Comparison of ENCODE assay signal across 20 cellular contexts in the genomic region with DNA sequence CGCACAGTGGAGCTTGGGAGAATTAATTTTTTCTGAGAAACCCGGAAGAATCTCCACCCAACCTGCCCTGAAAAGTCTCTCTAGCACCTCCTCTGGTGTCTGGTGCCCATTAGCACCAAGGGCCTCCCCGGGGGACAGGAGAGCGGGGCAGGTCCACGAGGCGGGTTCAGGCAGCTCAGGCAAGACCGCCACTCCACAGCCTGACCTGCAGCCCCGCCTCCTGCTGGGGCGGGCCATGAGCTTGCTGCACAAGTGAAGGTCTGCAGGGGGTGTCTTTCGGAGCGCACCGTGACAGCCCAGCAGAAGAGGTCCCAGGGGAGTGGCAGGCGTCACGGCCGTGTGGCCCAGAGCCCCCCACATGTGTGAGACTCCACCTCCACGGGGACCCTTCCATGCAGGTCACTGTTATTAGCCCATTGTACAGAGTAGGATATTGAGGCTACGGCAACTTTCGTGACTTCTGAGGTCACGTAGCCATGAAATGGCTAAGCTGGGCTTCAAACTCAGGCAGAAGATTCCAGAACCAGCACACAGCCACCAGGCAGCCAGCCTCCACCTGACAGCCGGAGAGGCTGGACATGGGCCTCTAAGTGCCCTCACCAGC.
DNase-seq lines count a peak whose midpoint lies in the region; ATAC-seq and TF ChIP-seq lines count a peak whose summit lies in the region.
"Had no signal": no experiment of that assay in that cellular context is flagged by ENCODE, and none has a peak within 500 bp of the region (broad histone marks: within the 10 kb centered on the region; RNA-seq: fewer than 3 reads in every experiment).

No MANE protein-coding gene starts in this region.

- intact Hi-C loops in left ventricle myocardium superior (cut with micrococcal nuclease) (no loop called here), Right ventricle myocardium superior (cut with DNase I) (no loop called here)

- no peaks in the 10 kb centered on the region for H3K36me3 Mint-ChIP-seq in chondrocyte (ENCODE audit: low read depth)
- H3K36me3 Mint-ChIP-seq in T-helper 17 cell (ENCODE audit: low read depth), result peaks cover 10% of the 10 kb centered on the region
- H3K36me3 Mint-ChIP-seq: T-cell, WTC11 had no signal

- TF ChIP-seq CTCF in WERI-Rb-1 (IDR thresholded peaks at IDR 0.05; ENCODE audit: low read depth, low read length) (no peak), chondrocyte (IDR thresholded peaks at IDR 0.05) (no peak)

- no peaks in the 10 kb centered on the region for H3K9me3 Mint-ChIP-seq in chondrocyte (ENCODE audit: low read depth)
- H3K9me3 Mint-ChIP-seq: T-cell, WTC11 had no signal

- H3K36me3 ChIP-seq in WERI-Rb-1, result no peaks in the 10 kb centered on the region
- H3K36me3 ChIP-seq: BE2C, ovary, suprapubic skin had no signal

- H3K27me3 Mint-ChIP-seq in chondrocyte (ENCODE audit: low read depth) (peaks cover 63% of the 10 kb centered on the region), T-helper 17 cell (peaks cover 66% of the 10 kb centered on the region)

- no peak overlapping the region for H3K4me3 ChIP-seq in WERI-Rb-1 (ENCODE audit: low read depth, low read length)
- H3K4me3 ChIP-seq: ovary, suprapubic skin had no signal

- H3K27ac Mint-ChIP-seq in chondrocyte (ENCODE audit: unreplicated experiment), result no peak overlapping the region
- no peak overlapping the region for H3K27ac Mint-ChIP-seq in T-helper 17 cell
- H3K27ac Mint-ChIP-seq: T-cell had no signal

- H3K27ac ChIP-seq in WERI-Rb-1, result no peak overlapping the region
- H3K27ac ChIP-seq: ovary, suprapubic skin had no signal

- DNase-seq in left ventricle myocardium superior, result peak; percentile 35
- DNase-seq in Right ventricle myocardium superior, result no peak
- peak; percentile 58 for DNase-seq in HuH-7 (ENCODE audit: low spot score)
- DNase-seq in WERI-Rb-1, result peak; percentile 28
- DNase-seq in chondrocyte (ENCODE audit: low spot score), result no peak
- DNase-seq in T-helper 17 cell, result no peak
- DNase-seq: activated gamma-delta T cell; amygdala; BE2C; Kasumi-1; NCI-H187 treated with DMSO at 0.1 percent for 48 hours; NCI-H510A; ovary; stimulated activated CD4-positive, alpha-beta T cell treated with anti-CD3 and anti-CD28 coated beads, Interleukin-4, amount 100 ng/mL, for 1 hour; T-cell had no signal

- H3K9me3 ChIP-seq in WERI-Rb-1 (ENCODE audit: severe bottlenecking) (no peaks in the 10 kb centered on the region), T-helper 17 cell (ENCODE audit: control insufficient read depth, low read length, poor library complexity, severe bottlenecking) (no peaks in the 10 kb centered on the region)
- H3K9me3 ChIP-seq: BE2C, ovary, suprapubic skin had no signal

- ATAC-seq in left ventricle myocardium superior (peak; percentile 3), Right ventricle myocardium superior (ENCODE audit: poor library complexity) (no peak), HG03457 (IDR thresholded peaks at IDR 0.05; ENCODE audit: unreplicated experiment) (no peak), HG02981 (IDR thresholded peaks at IDR 0.05; ENCODE audit: unreplicated experiment) (no peak), T-helper 17 cell (no peak)
- ATAC-seq: left lobe of liver, T-cell, WTC11 had no signal

- H3K4me1 Mint-ChIP-seq in chondrocyte (ENCODE audit: low read depth), result no peaks in the 10 kb centered on the region
- H3K4me1 Mint-ChIP-seq in T-helper 17 cell, result peaks cover 6% of the 10 kb centered on the region

- no peak overlapping the region for H3K4me3 Mint-ChIP-seq in chondrocyte (ENCODE audit: unreplicated experiment)
- no peak overlapping the region for H3K4me3 Mint-ChIP-seq in T-helper 17 cell
- H3K4me3 Mint-ChIP-seq: T-cell, WTC11 had no signal

- H3K27me3 ChIP-seq in WERI-Rb-1 (ENCODE audit: insufficient read depth, low read depth, severe bottlenecking), result no peaks in the 10 kb centered on the region
- H3K27me3 ChIP-seq: BE2C, ovary had no signal

Comparison
In these comparisons a context has a peak if more than half of its experiments do, and no peak if none do; other contexts are left out.
1. DNase-seq: peak in left ventricle myocardium superior (single experiment), HuH-7 (single experiment) and WERI-Rb-1 (single experiment); none in Right ventricle myocardium superior (single experiment), chondrocyte (single experiment) and T-helper 17 cell (0 of 3).